ENCODE assay signal across 25 cellular contexts in the genomic region with DNA sequence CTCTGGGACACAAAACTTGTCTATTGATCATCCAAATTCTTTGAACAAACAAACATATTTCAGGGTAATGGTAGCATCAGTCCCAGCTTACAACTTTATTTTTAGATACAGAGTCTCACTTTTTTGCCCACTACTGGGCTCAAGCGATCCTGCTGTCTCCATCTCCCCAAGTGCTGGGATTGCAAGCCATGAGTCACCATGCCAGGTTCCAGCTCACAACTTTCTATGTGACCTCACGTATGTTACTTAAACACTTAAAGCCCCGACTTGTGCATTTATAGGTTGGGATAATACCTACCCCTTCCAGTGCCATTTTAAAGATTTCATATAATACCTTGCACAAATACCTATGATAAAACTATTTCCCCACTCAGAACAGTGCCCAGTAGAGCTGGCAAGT. TPM values are rescaled to one million over a fixed set of nuclear protein-coding genes. Genes with fewer than 3 reads are reported as not detected.
DNase-seq lines count a peak whose midpoint lies in the region; ATAC-seq and TF ChIP-seq lines count a peak whose summit lies in the region.
"Had no signal": no experiment of that assay in that cellular context is flagged by ENCODE, and none has a peak within 500 bp of the region (broad histone marks: within the 10 kb centered on the region; RNA-seq: fewer than 3 reads in every experiment).

No MANE protein-coding gene starts in this region.

- POLR2A ChIA-PET in IMR-90 (lab: Charles Lee; ENCODE audit: unreplicated experiment): no interaction called here

- CTCF ChIA-PET in IMR-90 (lab: Yijun Ruan, JAX): interaction anchor here (1.5 kb wide), 1 partner anchor 34 kb away, joined by 3 read pairs; no protein-coding TSS in a partner anchor

- no peak for TF ChIP-seq POLR2A in IMR-90 (IDR thresholded peaks at IDR 0.05; ENCODE audit: low read depth, low read length)

- BruUV-seq in IMR-90 (replicated peaks; lab: Mats Ljungman, UMichigan): no TSS peak

- H2AK5ac ChIP-seq in IMR-90 (ENCODE audit: low read depth, low read length): no peak overlapping the region

- dilution Hi-C loops in IMR-90 (cut with HindIII; ENCODE audit: low sequenced_read_pairs, unreplicated experiment): no loop called here

- H3K9ac ChIP-seq in IMR-90 (ENCODE audit: low read depth, low read length): no peak overlapping the region

- no peak for TF ChIP-seq CTCF in C4-2B (conservative IDR thresholded peaks at IDR 0.05)
- no peak for TF ChIP-seq CTCF in IMR-90 (conservative IDR thresholded peaks at IDR 0.05; ENCODE audit: low read depth, low read length)
- TF ChIP-seq CTCF in fibroblast of the aortic adventitia (IDR thresholded peaks at IDR 0.05; ENCODE audit: insufficient read depth, low read length): no peak

- H3K23ac ChIP-seq in IMR-90 (ENCODE audit: low read depth, low read length): no peak overlapping the region

- no peak overlapping the region for H4K91ac ChIP-seq in IMR-90 (ENCODE audit: insufficient read depth, low read depth, low read length)

- H3K79me1 ChIP-seq in IMR-90 (ENCODE audit: low read depth in 1 of 2, low read length in 2 of 2): no peaks in the 10 kb centered on the region

- no peak overlapping the region for H4K8ac ChIP-seq in IMR-90 (ENCODE audit: low read depth in 2 of 2, low read length in 2 of 2)

- H3K18ac ChIP-seq in IMR-90 (ENCODE audit: low read depth, low read length): no peak overlapping the region

- WGBS in IMR-90 (ENCODE audit: extremely low coverage in 2 of 2, insufficient read length in 1 of 2), 2 experiments: 83% methylated on average over 1 of the region's 3 CpGs; no CpG with 5 or more reads in 1 of the 2 experiments

- H3K36me3 ChIP-seq in IMR-90 (ENCODE audit: control insufficient read depth, insufficient read depth, low read length): no peaks in the 10 kb centered on the region
- H3K36me3 ChIP-seq: right atrium auricular region, thoracic aorta had no signal

- H2BK5ac ChIP-seq in IMR-90 (ENCODE audit: low read depth, low read length, poor library complexity, severe bottlenecking): no peak overlapping the region

- H3K4me3 ChIP-seq in IMR-90 (ENCODE audit: insufficient read depth, low read depth, low read length) (no peak overlapping the region), fibroblast of the aortic adventitia (ENCODE audit: low read depth, low read length) (no peak overlapping the region)
- H3K4me3 ChIP-seq: dorsolateral prefrontal cortex, right atrium auricular region, thoracic aorta had no signal

- no peak overlapping the region for H4K5ac ChIP-seq in IMR-90 (ENCODE audit: low read depth, low read length)

- H4K20me1 ChIP-seq in IMR-90 (ENCODE audit: insufficient read depth, low read length): no peaks in the 10 kb centered on the region

- no peak overlapping the region for H3K56ac ChIP-seq in IMR-90 (ENCODE audit: extremely low read depth, insufficient read depth, low read length)

- DNase-seq in IMR-90 (peak; percentile 21), RPMI7951 (ENCODE audit: low read depth) (peak; percentile 20), fibroblast of the aortic adventitia (ENCODE audit: low read depth) (peak; percentile 12), DMS153 treated with DMSO at 0.1 percent for 48 hours (lab: John Stamatoyannopoulos, UW; ENCODE audit: unreplicated experiment) (no peak), mucosa of gallbladder (ENCODE audit: low spot score) (no peak)
- no peak for DNase-seq in stimulated activated CD4-positive, alpha-beta T cell treated with anti-CD3 and anti-CD28 coated beads, Interleukin-4, amount 100 ng/mL, for 4 hours
- no peak for DNase-seq in stimulated activated CD8-positive, alpha-beta memory T cell treated with anti-CD3 and anti-CD28 coated beads, Interleukin-4, amount 100 ng/mL, for 48 hours
- DNase-seq: activated CD8-positive, alpha-beta memory T cell treated with anti-CD3 and anti-CD28 coated beads for 24 hours; activated naive CD4-positive, alpha-beta T cell treated with Interleukin-2 at 50 U/mL for 16 hours; activated T-cell treated with anti-CD3 and anti-CD28 coated beads, Interleukin-2, amount 50 U/mL, for 48 hours; amniotic stem cell; C1 segment of cervical spinal cord; Calu3; H9; kidney; NCI-H1694 treated with DMSO at 0.1 percent for 48 hours; NCI-H526 treated with DMSO at 0.1 percent for 48 hours; stimulated activated naive CD8-positive, alpha-beta T cell treated with anti-CD3 and anti-CD28 coated beads, Interleukin-15, Interleukin-2, amounts not matched to agents 100 U/mL and 50 U/mL, for 24 hours; T1000 had no signal

- no peak overlapping the region for H2AFZ ChIP-seq in IMR-90 (replicated peaks; ENCODE audit: low read length, poor library complexity)

- no peak overlapping the region for H2BK15ac ChIP-seq in IMR-90 (ENCODE audit: low read depth, low read length)

- H3K4me2 ChIP-seq in IMR-90 (ENCODE audit: low read depth, low read length): no peak overlapping the region

- no peak overlapping the region for H3K4ac ChIP-seq in IMR-90 (ENCODE audit: low read depth, low read length)

- ATAC-seq in IMR-90 (ENCODE audit: low read depth): no peak
- ATAC-seq: natural killer cell treated with Interleukin-12 subunit alpha and Interleukin-12 subunit beta and Interleukin-15 and Interleukin-18, amount 100 ng/mL, for 72 hours; Right ventricle myocardium inferior; stimulated activated naive CD8-positive, alpha-beta T cell treated with anti-CD3 and anti-CD28 coated beads, Interleukin-15, Interleukin-2, amounts not matched to agents 100 U/mL and 50 U/mL, for 24 hours had no signal

- no peak for TF ChIP-seq RAD21 in IMR-90 (IDR thresholded peaks at IDR 0.05; ENCODE audit: low read length)

- H2BK120ac ChIP-seq in IMR-90 (ENCODE audit: low read depth, low read length): no peak overlapping the region

- H3K27ac ChIP-seq in C4-2B (peak overlapping the region; percentile 21; the same call in 1 of the 2 replicates), IMR-90 (ENCODE audit: insufficient read depth, low read length) (no peak overlapping the region)
- H3K27ac ChIP-seq: dorsolateral prefrontal cortex, right atrium auricular region, thoracic aorta had no signal

- H3K4me1 ChIP-seq in IMR-90 (ENCODE audit: control insufficient read depth, insufficient read depth, low read length): peaks cover 4% of the 10 kb centered on the region; the same call in 1 of the 2 replicates
- H3K4me1 ChIP-seq: right atrium auricular region had no signal

- in situ Hi-C loops in IMR-90 (cut with MboI; ENCODE audit: low sequenced_read_pairs): no loop called here

- H3K14ac ChIP-seq in IMR-90 (replicated peaks; ENCODE audit: low read depth, low read length): no peak overlapping the region

- H2AK9ac ChIP-seq in IMR-90 (replicated peaks; ENCODE audit: low read depth, low read length, poor library complexity): no peak overlapping the region

- peaks cover 7% of the 10 kb centered on the region for H3K27me3 ChIP-seq in IMR-90 (ENCODE audit: control insufficient read depth, insufficient read depth, low read length)
- H3K27me3 ChIP-seq: dorsolateral prefrontal cortex, right atrium auricular region had no signal

- no peak overlapping the region for H2BK20ac ChIP-seq in IMR-90 (ENCODE audit: low read depth, low read length)

- no peaks in the 10 kb centered on the region for H3K9me1 ChIP-seq in IMR-90 (ENCODE audit: insufficient read depth, low read length)

- intact Hi-C loops in IMR-90 (cut with micrococcal nuclease): no loop called here

- no peaks in the 10 kb centered on the region for H3K9me3 ChIP-seq in IMR-90 (ENCODE audit: control insufficient read depth, insufficient read depth, low read length)
- H3K9me3 ChIP-seq: right atrium auricular region, thoracic aorta had no signal

TF ChIP-seq in IMR-90, 13 proteins besides CTCF, POLR2A, EP300 and RAD21:
- TF ChIP-seq RCOR1 (IDR thresholded peaks at IDR 0.05; ENCODE audit: insufficient replicate concordance, low read length) (no peak), MAZ (IDR thresholded peaks at IDR 0.05; ENCODE audit: borderline replicate concordance, low read depth, low read length) (no peak), SMC3 (IDR thresholded peaks at IDR 0.05; ENCODE audit: low read depth, low read length) (no peak), RFX5 (IDR thresholded peaks at IDR 0.05; ENCODE audit: low read depth, low read length) (no peak), CEBPB (IDR thresholded peaks at IDR 0.05; ENCODE audit: low read depth, low read length) (no peak), MAFK (IDR thresholded peaks at IDR 0.05; ENCODE audit: low read depth, low read length) (no peak), CHD1 (IDR thresholded peaks at IDR 0.05; ENCODE audit: low read depth, low read length) (no peak), MXI1 (IDR thresholded peaks at IDR 0.05; ENCODE audit: borderline replicate concordance, low read depth, low read length) (no peak), NFE2L2 (IDR thresholded peaks at IDR 0.05; ENCODE audit: low read depth, low read length) (no peak), FOS (IDR thresholded peaks at IDR 0.05; ENCODE audit: low read depth, low read length) (no peak)
- TF ChIP-seq, protein P1, sequence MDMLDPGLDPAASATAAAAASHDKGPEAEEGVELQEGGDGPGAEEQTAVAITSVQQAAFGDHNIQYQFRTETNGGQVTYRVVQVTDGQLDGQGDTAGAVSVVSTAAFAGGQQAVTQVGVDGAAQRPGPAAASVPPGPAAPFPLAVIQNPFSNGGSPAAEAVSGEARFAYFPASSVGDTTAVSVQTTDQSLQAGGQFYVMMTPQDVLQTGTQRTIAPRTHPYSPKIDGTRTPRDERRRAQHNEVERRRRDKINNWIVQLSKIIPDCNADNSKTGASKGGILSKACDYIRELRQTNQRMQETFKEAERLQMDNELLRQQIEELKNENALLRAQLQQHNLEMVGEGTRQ (IDR thresholded peaks at IDR 0.05; ENCODE audit: low read depth, low read length): no peak
- TF ChIP-seq, protein P2, sequence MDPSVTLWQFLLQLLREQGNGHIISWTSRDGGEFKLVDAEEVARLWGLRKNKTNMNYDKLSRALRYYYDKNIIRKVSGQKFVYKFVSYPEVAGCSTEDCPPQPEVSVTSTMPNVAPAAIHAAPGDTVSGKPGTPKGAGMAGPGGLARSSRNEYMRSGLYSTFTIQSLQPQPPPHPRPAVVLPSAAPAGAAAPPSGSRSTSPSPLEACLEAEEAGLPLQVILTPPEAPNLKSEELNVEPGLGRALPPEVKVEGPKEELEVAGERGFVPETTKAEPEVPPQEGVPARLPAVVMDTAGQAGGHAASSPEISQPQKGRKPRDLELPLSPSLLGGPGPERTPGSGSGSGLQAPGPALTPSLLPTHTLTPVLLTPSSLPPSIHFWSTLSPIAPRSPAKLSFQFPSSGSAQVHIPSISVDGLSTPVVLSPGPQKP (IDR thresholded peaks at IDR 0.05; ENCODE audit: borderline replicate concordance, low read depth, low read length): no peak

RNA-seq across cellular contexts. Expression of a gene that starts 42.0 kb away (rescaled TPM):
- total RNA-seq in IMR-90 (2012; rRNA removed) (8.9 and 12.5 TPM in 2 replicates), fibroblast of the aortic adventitia (ENCODE audit: low replicate concordance) (19.4 and 45.9 TPM in 2 replicates), mucosa of gallbladder (60.2 TPM)
- polyA plus RNA-seq in IMR-90 (2012; rRNA removed): 19.5 and 21.9 TPM in 2 replicates
- polyA plus RNA-seq in IMR-90 (2012; cell fraction: cytosol; rRNA removed): 12.2 and 18.8 TPM in 2 replicates
- 83.2 and 123 TPM in 2 replicates for polyA plus RNA-seq in IMR-90 (2012; cell fraction: nucleus; rRNA removed; ENCODE audit: low replicate concordance)
- 0.78 and 0.96 TPM in 2 replicates for total RNA-seq in RPMI7951 (2014; rRNA removed; shearing (Covaris generic))

Comparison
In these comparisons a context has a peak if more than half of its experiments do, and no peak if none do; other contexts are left out.
1. DNase-seq: peak in IMR-90 (single experiment), RPMI7951 (single experiment) and fibroblast of the aortic adventitia (single experiment); none in DMS153 treated with DMSO at 0.1 percent for 48 hours (single experiment), stimulated activated CD4-positive, alpha-beta T cell treated with anti-CD3 and anti-CD28 coated beads, Interleukin-4, amount 100 ng/mL, for 4 hours (0 of 2), mucosa of gallbladder (single experiment) and stimulated activated CD8-positive, alpha-beta memory T cell treated with anti-CD3 and anti-CD28 coated beads, Interleukin-4, amount 100 ng/mL, for 48 hours (single experiment).